Comparison of ENCODE assay signal across 18 cellular contexts in genomic region chr4:10811992-10812391, GRCh38.
DNase-seq lines count a peak whose midpoint lies in the region; ATAC-seq, FAIRE-seq and TF ChIP-seq lines count a peak whose summit lies in the region.
"Had no signal": no experiment of that assay in that cellular context is flagged by ENCODE, and none has a peak within 500 bp of the region (broad histone marks: within the 10 kb centered on the region; RNA-seq: fewer than 3 reads in every experiment).

No MANE protein-coding gene starts in this region.

- H3K4me3 Mint-ChIP-seq in nephron, result no peak overlapping the region
- H3K4me3 Mint-ChIP-seq: CD14-positive monocyte; CD4-positive, alpha-beta memory T cell had no signal

- 1% methylated on average over 4 of the region's 4 CpGs for WGBS in HepG2 (ENCODE audit: low lambda C conversion rate)
- 36% methylated on average over 4 of the region's 4 CpGs for WGBS in right lobe of liver (ENCODE audit: insufficient coverage, low coverage, low lambda C conversion rate, missing lambda C conversion rate)

- POLR2A ChIA-PET in HepG2 (lab: Yijun Ruan, JAX), result no interaction called here

- in situ Hi-C loops in HepG2 (cut with HindIII; ENCODE audit: extremely low pct_ligation_motif_present, low pct_unique_long_range_greater_than_20kb), result no loop called here

- no TSS peak for BruUV-seq in HepG2 (replicated peaks; lab: Mats Ljungman, UMichigan)

- H3K27me3 Mint-ChIP-seq in nephron (ENCODE audit: low read depth), result no peaks in the 10 kb centered on the region
- H3K27me3 Mint-ChIP-seq: CD4-positive, alpha-beta memory T cell had no signal

- H2AFZ ChIP-seq in HepG2 (ENCODE audit: low read length), result no peak overlapping the region

- TF ChIP-seq EP300 in HepG2 (IDR thresholded peaks at IDR 0.05; ENCODE audit: low read depth in 2 of 2, low read length in 2 of 2), result no peak
- TF ChIP-seq EP300 in HepG2 (CRISPR knock-in tag; IDR thresholded peaks at IDR 0.05; ENCODE audit: borderline replicate concordance), result no peak

- DNase-seq in HepG2 (ENCODE audit: low spot score) (no peak), right lobe of liver (no peak), choroid plexus epithelial cell (ENCODE audit: low read depth) (peak; percentile 23), HPDE6-E6E7 (ENCODE audit: extremely low spot score) (no peak)
- DNase-seq in stimulated activated CD4-positive, alpha-beta T cell treated with anti-CD3 and anti-CD28 coated beads, Interleukin-2, amount 100 ng/mL, for 48 hours, result no peak
- DNase-seq: 8988T; CD4-positive, alpha-beta memory T cell; DMS53; DND-41; EL; IMR-90 had no signal

- intact Hi-C loops in HepG2 (cut with micrococcal nuclease; ENCODE audit: unreplicated experiment) (no loop called here), right lobe of liver (cut with DNase I) (no loop called here)

- H3K4me2 ChIP-seq in HepG2 (ENCODE audit: low read depth, low read length), result no peak overlapping the region
- H3K4me2 ChIP-seq: BLaER1 had no signal

- H3K27ac ChIP-seq in HepG2 (ENCODE audit: extremely low read length, insufficient read depth, low read length) (no peak overlapping the region), right lobe of liver (no peak overlapping the region)
- H3K27ac ChIP-seq: BLaER1 had no signal

- H3K9me3 ChIP-seq in HepG2 (ENCODE audit: low read length), result peaks cover 44% of the 10 kb centered on the region
- no peaks in the 10 kb centered on the region for H3K9me3 ChIP-seq in right lobe of liver
- H3K9me3 ChIP-seq: HAP-1 had no signal

- no peak for FAIRE-seq in HepG2 (lab: Jason Lieb, UNC)
- FAIRE-seq: GM12878, GM19239 had no signal

- TF ChIP-seq POLR2A in HepG2 (IDR thresholded peaks at IDR 0.05; ENCODE audit: insufficient read depth in 1 of 2, low read depth in 2 of 2, low read length in 2 of 2), result no peak
- no peak for TF ChIP-seq POLR2A in right lobe of liver (IDR thresholded peaks at IDR 0.05)

- no peak for TF ChIP-seq CTCF in HepG2 (CRISPR knock-in tag; IDR thresholded peaks at IDR 0.05)
- no peak for TF ChIP-seq CTCF in right lobe of liver (IDR thresholded peaks at IDR 0.05)
- no peak for TF ChIP-seq CTCF in choroid plexus epithelial cell (conservative IDR thresholded peaks at IDR 0.05; ENCODE audit: low read depth, low read length)
- TF ChIP-seq CTCF in nephron (IDR thresholded peaks at IDR 0.05; ENCODE audit: unreplicated experiment in 3 of 3), result no peak

- ATAC-seq in HepG2, result no peak
- ATAC-seq in right lobe of liver, result no peak
- no peak for ATAC-seq in HG02938 (IDR thresholded peaks at IDR 0.05; ENCODE audit: unreplicated experiment)
- ATAC-seq: GM12878 had no signal

- no peaks in the 10 kb centered on the region for H4K20me1 ChIP-seq in HepG2 (ENCODE audit: insufficient read depth, low read length)
- H4K20me1 ChIP-seq: BLaER1 had no signal

- no peaks in the 10 kb centered on the region for H3K79me2 ChIP-seq in HepG2 (ENCODE audit: insufficient read depth, low read length)

- H3K36me3 ChIP-seq in HepG2 (replicated peaks in 1 of 2; ENCODE audit: control insufficient read depth in 1 of 2, insufficient read depth in 2 of 2, low read length in 2 of 2) (no peaks in the 10 kb centered on the region), right lobe of liver (no peaks in the 10 kb centered on the region)
- H3K36me3 ChIP-seq: BLaER1, HAP-1 had no signal

- peaks cover 6% of the 10 kb centered on the region for H3K9me3 Mint-ChIP-seq in nephron

- H3K27ac Mint-ChIP-seq in nephron, result peak overlapping the region in 2 of 3 experiments; percentile 52 to 76
- H3K27ac Mint-ChIP-seq: CD14-positive monocyte; CD4-positive, alpha-beta memory T cell had no signal

- CTCF ChIA-PET in HepG2 (lab: Yijun Ruan, JAX; ENCODE audit: low intra/inter-chr PET ratio, low total read pairs), result no interaction called here

- H3K4me1 ChIP-seq in HepG2 (ENCODE audit: insufficient read depth, low read length), result no peaks in the 10 kb centered on the region
- H3K4me1 ChIP-seq in right lobe of liver, result no peaks in the 10 kb centered on the region
- H3K4me1 ChIP-seq: BLaER1, HAP-1 had no signal

- H3K4me1 Mint-ChIP-seq in nephron, result peaks cover 39% of the 10 kb centered on the region
- H3K4me1 Mint-ChIP-seq: CD14-positive monocyte; CD4-positive, alpha-beta memory T cell had no signal

- no peak for TF ChIP-seq RAD21 in HepG2 (CRISPR knock-in tag; IDR thresholded peaks at IDR 0.05)

- H3K4me3 ChIP-seq in HepG2 (replicated peaks in 1 of 3; ENCODE audit: insufficient read depth in 1 of 3, low read depth in 2 of 3, low read length in 3 of 3), result no peak overlapping the region
- H3K4me3 ChIP-seq in right lobe of liver, result no peak overlapping the region
- H3K4me3 ChIP-seq in choroid plexus epithelial cell (ENCODE audit: low read depth, low read length), result no peak overlapping the region
- H3K4me3 ChIP-seq: BLaER1, GM12878, HAP-1 had no signal

- H3K27me3 ChIP-seq in HepG2 (ENCODE audit: control insufficient read depth in 1 of 2, insufficient read depth in 2 of 2, low read length in 2 of 2), result no peaks in the 10 kb centered on the region
- H3K27me3 ChIP-seq in right lobe of liver, result no peaks in the 10 kb centered on the region
- H3K27me3 ChIP-seq: BLaER1 had no signal

- no peak overlapping the region for H3K9ac ChIP-seq in HepG2 (ENCODE audit: insufficient read depth, low read depth, low read length)
- H3K9ac ChIP-seq: BLaER1 had no signal

- no peaks in the 10 kb centered on the region for H3K36me3 Mint-ChIP-seq in nephron (ENCODE audit: low read depth)
- H3K36me3 Mint-ChIP-seq: CD14-positive monocyte; CD4-positive, alpha-beta memory T cell had no signal

TF ChIP-seq in HepG2, 621 proteins besides CTCF, POLR2A, EP300 and RAD21:
- TF ChIP-seq PHF8 (CRISPR knock-in tag; IDR thresholded peaks at IDR 0.05) (no peak), RAD51 (IDR thresholded peaks at IDR 0.05; ENCODE audit: borderline replicate concordance) (peak; percentile 63; the same call in 1 of the 2 replicates), ZNF382 (CRISPR knock-in tag; IDR thresholded peaks at IDR 0.05; ENCODE audit: borderline replicate concordance) (no peak), USF2 (IDR thresholded peaks at IDR 0.05; ENCODE audit: low read depth, low read length) (peak; percentile 60), USF2 (CRISPR knock-in tag; IDR thresholded peaks at IDR 0.05; ENCODE audit: borderline replicate concordance) (no peak)
